ENCODE assay signal across 9 cellular contexts in genomic region chr16:87435399-87436224, GRCh38. TPM values are rescaled to one million over a fixed set of nuclear protein-coding genes. Genes with fewer than 3 reads are reported as not detected.
DNase-seq lines count a peak whose midpoint lies in the region; ATAC-seq, FAIRE-seq and TF ChIP-seq lines count a peak whose summit lies in the region.
"Had no signal": no experiment of that assay in that cellular context is flagged by ENCODE, and none has a peak within 500 bp of the region (broad histone marks: within the 10 kb centered on the region; RNA-seq: fewer than 3 reads in every experiment).

No MANE protein-coding gene starts in this region.

- no peaks in the 10 kb centered on the region for H3K9me3 ChIP-seq in left lung
- no peaks in the 10 kb centered on the region for H3K9me3 ChIP-seq in CD4-positive, alpha-beta memory T cell (ENCODE audit: control insufficient read depth in 1 of 2, low read length in 2 of 2)

- H3K27me3 Mint-ChIP-seq in CD4-positive, alpha-beta memory T cell = no peaks in the 10 kb centered on the region

- no peak for TF ChIP-seq CTCF in choroid plexus epithelial cell (conservative IDR thresholded peaks at IDR 0.05; ENCODE audit: low read depth, low read length)
- no peak for TF ChIP-seq CTCF in left lung (IDR thresholded peaks at IDR 0.05)

- no peaks in the 10 kb centered on the region for H3K27me3 ChIP-seq in left lung
- H3K27me3 ChIP-seq in CD4-positive, alpha-beta memory T cell (ENCODE audit: insufficient read depth, low read length) = no peaks in the 10 kb centered on the region

- H3K4me3 ChIP-seq in choroid plexus epithelial cell (ENCODE audit: low read depth, low read length) (no peak overlapping the region), left lung (no peak overlapping the region)
- no peak overlapping the region for H3K4me3 ChIP-seq in CD4-positive, alpha-beta memory T cell (ENCODE audit: low read length in 2 of 2)

- H3K27ac Mint-ChIP-seq in CD4-positive, alpha-beta memory T cell = peak overlapping the region in 1 of 7 donors; percentile 29

- H3K27ac ChIP-seq in left lung = peak overlapping the region; percentile 49 to 50
- H3K27ac ChIP-seq in CD4-positive, alpha-beta memory T cell (ENCODE audit: low read depth, low read length) = no peak overlapping the region

- ATAC-seq in left lung = peak; percentile 50
- no peak for ATAC-seq in HG02798 (IDR thresholded peaks at IDR 0.05; ENCODE audit: poor library complexity, unreplicated experiment)

- H3K4me1 Mint-ChIP-seq in CD4-positive, alpha-beta memory T cell = peaks cover 12 to 35% (median 18%) of the 10 kb centered on the region in 4 donors

- no peaks in the 10 kb centered on the region for H3K9me3 Mint-ChIP-seq in CD4-positive, alpha-beta memory T cell

- CTCF ChIA-PET in CD4-positive, alpha-beta memory T cell (lab: Charles Lee; ENCODE audit: partially characterized antibody) = interaction anchor here (0.5 to 1.7 kb wide), 2 partner anchors 10 to 451 kb away, joined by 3 read pairs; no protein-coding TSS in a partner anchor

- POLR2A ChIA-PET in CD4-positive, alpha-beta memory T cell (lab: Charles Lee; ENCODE audit: partially characterized antibody) = no interaction called here

- peaks cover 8 to 41% of the 10 kb centered on the region in 2 donors for H3K4me1 ChIP-seq in left lung
- H3K4me1 ChIP-seq in CD4-positive, alpha-beta memory T cell (ENCODE audit: insufficient read depth, low read length) = peaks cover 21% of the 10 kb centered on the region

- intact Hi-C loops in left lung (cut with DNase I) = no loop called here
- intact Hi-C loops in CD4-positive, alpha-beta memory T cell (cut with micrococcal nuclease) = no loop called here

- H3K36me3 Mint-ChIP-seq in CD4-positive, alpha-beta memory T cell = peaks cover 4 to 9% of the 10 kb centered on the region in 2 donors

- peak; percentile 60 for FAIRE-seq in HTR-8/SVneo (lab: Jason Lieb, UNC)

- DNase-seq in HTR-8/SVneo (ENCODE audit: insufficient read length, low spot score) (no peak), choroid plexus epithelial cell (ENCODE audit: low read depth) (peak; percentile 77), left lung (no peak), stromal cell of bone marrow (ENCODE audit: low read depth) (peak; percentile 77)
- DNase-seq in activated CD4-positive, CD25-positive, alpha-beta regulatory T cell (lab: John Stamatoyannopoulos, UW) = no peak
- no peak for DNase-seq in CD4-positive, alpha-beta memory T cell
- DNase-seq: erythroblast, NCI-H446 treated with DMSO at 0.1 percent for 48 hours had no signal

- H3K4me3 Mint-ChIP-seq in CD4-positive, alpha-beta memory T cell = peak overlapping the region in 2 of 8 donors; percentile 4 to 24

- H3K36me3 ChIP-seq in left lung = peaks cover 0 to 19% of the 10 kb centered on the region in 2 donors
- H3K36me3 ChIP-seq in CD4-positive, alpha-beta memory T cell (ENCODE audit: insufficient read depth, low read length) = no peaks in the 10 kb centered on the region

RNA-seq across cellular contexts. Expression of gene MAP1LC3B, which starts 43.5 kb away (rescaled TPM):
- total RNA-seq in left lung = 10 to 100 TPM; 68.2 to 75.9 TPM
- total RNA-seq in CD4-positive, alpha-beta memory T cell = 10 to 100 TPM; 67.2 to 72.1 TPM
- polyA plus RNA-seq in CD4-positive, alpha-beta memory T cell = 100 to 1,000 TPM; 133 to 172 TPM

RNA-seq across cellular contexts. Expression of gene FBXO31, which starts 52.0 kb away (rescaled TPM):
- 10 to 100 TPM; 21.0 to 21.9 TPM for total RNA-seq in left lung
- total RNA-seq in CD4-positive, alpha-beta memory T cell = 10 to 100 TPM; 44.2 to 44.6 TPM
- polyA plus RNA-seq in CD4-positive, alpha-beta memory T cell = 10 to 100 TPM; 22.9 to 24.8 TPM

RNA-seq across cellular contexts. Expression of gene ZCCHC14, which starts 57.2 kb away (rescaled TPM):
- 10 to 100 TPM; 23.4 to 24.1 TPM for total RNA-seq in left lung
- total RNA-seq in CD4-positive, alpha-beta memory T cell = 10 to 100 TPM; 22.7 to 25.1 TPM
- polyA plus RNA-seq in CD4-positive, alpha-beta memory T cell = 1 to 10 TPM in 1 of 2 donors, under 1 TPM in 1; 0.21 to 1.1 TPM

Comparison
In these comparisons a context has a peak if more than half of its experiments do, and no peak if none do; other contexts are left out.
1. DNase-seq: peak in choroid plexus epithelial cell (single experiment) and stromal cell of bone marrow (single experiment); none in HTR-8/SVneo (single experiment), left lung (0 of 2), activated CD4-positive, CD25-positive, alpha-beta regulatory T cell (0 of 4) and CD4-positive, alpha-beta memory T cell (0 of 5).